Comparison of ENCODE assay signal across 8 cellular contexts in the genomic region with DNA sequence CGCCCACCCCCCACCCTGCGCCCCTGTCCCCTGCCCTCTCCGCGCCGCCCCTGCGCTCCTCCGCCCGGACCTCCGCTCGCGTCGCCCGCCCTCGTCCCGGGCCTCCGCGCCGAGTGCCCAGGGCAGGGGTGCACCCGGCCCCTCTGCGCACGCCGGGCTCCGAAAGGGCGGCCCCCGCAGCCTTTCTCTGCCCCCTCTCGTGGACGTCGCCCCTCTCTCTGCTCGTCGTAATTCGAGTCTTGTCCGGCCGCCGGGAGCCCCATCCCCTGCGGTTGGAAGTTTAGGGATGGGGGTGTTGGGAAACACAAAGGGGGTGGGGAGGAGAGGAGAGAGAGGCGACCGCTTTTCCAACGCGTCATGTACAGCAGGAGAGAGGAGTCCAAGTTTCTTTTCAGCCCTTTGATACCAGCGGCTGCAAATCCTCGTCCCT. TPM values are rescaled to one million over a fixed set of nuclear protein-coding genes. Genes with fewer than 3 reads are reported as not detected.
DNase-seq lines count a peak whose midpoint lies in the region; ATAC-seq, FAIRE-seq and TF ChIP-seq lines count a peak whose summit lies in the region.

No MANE protein-coding gene starts in this region.

- H3K27ac ChIP-seq in muscle layer of colon (ENCODE audit: low read depth, low read length), result peak overlapping the region; percentile 95
- H3K27ac ChIP-seq in urinary bladder (ENCODE audit: low read depth), result peak overlapping the region; percentile 75

- H3K4me1 ChIP-seq in muscle layer of colon (ENCODE audit: insufficient read depth, low read length) (peaks cover 27% of the 10 kb centered on the region), urinary bladder (ENCODE audit: insufficient read depth) (no peaks in the 10 kb centered on the region)

- peaks cover 5% of the 10 kb centered on the region for H3K27me3 Mint-ChIP-seq in T-helper 2 cell treated with Interferon-gamma antibody and Interleukin-4, amounts not matched to agents 5 μg/mL and 100 μg/mL, for 36 hours (ENCODE audit: low read depth)

- H3K4me3 Mint-ChIP-seq in T-helper 2 cell treated with Interferon-gamma antibody and Interleukin-4, amounts not matched to agents 5 μg/mL and 100 μg/mL, for 36 hours, result peak overlapping the region; percentile 89

- peak overlapping the region; percentile 65 for H3K9ac ChIP-seq in muscle layer of colon (ENCODE audit: low read length)

- no peaks in the 10 kb centered on the region for H3K9me3 ChIP-seq in muscle layer of colon (ENCODE audit: low read length)

- no peak for FAIRE-seq in GM18507 (lab: Jason Lieb, UNC)

- ATAC-seq in HG03135 (IDR thresholded peaks at IDR 0.05; ENCODE audit: unreplicated experiment), result peak; percentile 18

- no peaks in the 10 kb centered on the region for H3K27me3 ChIP-seq in muscle layer of colon (ENCODE audit: control insufficient read depth in 1 of 2, insufficient read depth in 2 of 2, low read length in 2 of 2)

- H3K9me3 Mint-ChIP-seq in T-helper 2 cell treated with Interferon-gamma antibody and Interleukin-4, amounts not matched to agents 5 μg/mL and 100 μg/mL, for 36 hours, result peaks cover 7% of the 10 kb centered on the region

- WGBS in urinary bladder, result under 1% methylated on average over 41 of the region's 41 CpGs

- H3K4me3 ChIP-seq in AG10803 (ENCODE audit: low read length), result peak overlapping the region; percentile 87
- peak overlapping the region; percentile 93 for H3K4me3 ChIP-seq in epithelial cell of proximal tubule (ENCODE audit: low read depth, low read length)
- peak overlapping the region; percentile 87 to 97 for H3K4me3 ChIP-seq in muscle layer of colon (ENCODE audit: low read depth in 1 of 2, low read length in 2 of 2)
- H3K4me3 ChIP-seq in urinary bladder (ENCODE audit: low read depth, low read length), result peak overlapping the region; percentile 92

- H3K4me1 Mint-ChIP-seq in T-helper 2 cell treated with Interferon-gamma antibody and Interleukin-4, amounts not matched to agents 5 μg/mL and 100 μg/mL, for 36 hours (ENCODE audit: low read depth), result peaks cover 30% of the 10 kb centered on the region

- H3K27ac Mint-ChIP-seq in T-helper 2 cell treated with Interferon-gamma antibody and Interleukin-4, amounts not matched to agents 5 μg/mL and 100 μg/mL, for 36 hours, result peak overlapping the region; percentile 87

- no peaks in the 10 kb centered on the region for H3K36me3 ChIP-seq in muscle layer of colon (ENCODE audit: insufficient read depth, low read length)
- no peaks in the 10 kb centered on the region for H3K36me3 ChIP-seq in urinary bladder (ENCODE audit: insufficient read depth)

- no peaks in the 10 kb centered on the region for H3K36me3 Mint-ChIP-seq in T-helper 2 cell treated with Interferon-gamma antibody and Interleukin-4, amounts not matched to agents 5 μg/mL and 100 μg/mL, for 36 hours (ENCODE audit: low read depth)

- no peak for TF ChIP-seq CTCF in AG10803 (conservative IDR thresholded peaks at IDR 0.05; ENCODE audit: low read length)
- no peak for TF ChIP-seq CTCF in epithelial cell of proximal tubule (conservative IDR thresholded peaks at IDR 0.05; ENCODE audit: low read depth, low read length)

- peak; percentile 44 for DNase-seq in AG10803 (ENCODE audit: low read depth)
- DNase-seq in GM18507 (ENCODE audit: extremely low spot score, insufficient read length, low read depth), result peak; percentile 14
- DNase-seq in T-helper 2 cell treated with Interferon-gamma antibody and Interleukin-4, amounts not matched to agents 5 μg/mL and 100 μg/mL, for 36 hours (ENCODE audit: low spot score), result no peak
- DNase-seq in epithelial cell of proximal tubule (ENCODE audit: low read depth), result no peak
- no peak for DNase-seq in GOT3 (lab: John Stamatoyannopoulos, UW)

RNA-seq across cellular contexts. Expression of a gene that starts 0.4 kb away (rescaled TPM):
- total RNA-seq in epithelial cell of proximal tubule (52.1 and 71.2 TPM in 2 replicates), urinary bladder (28.7 TPM)
- 55.0 TPM for polyA plus RNA-seq in urinary bladder

Comparison
In these comparisons a context has a peak if more than half of its experiments do, and no peak if none do; other contexts are left out.
1. DNase-seq: peak in AG10803 (single experiment) and GM18507 (single experiment); none in T-helper 2 cell treated with Interferon-gamma antibody and Interleukin-4, amounts not matched to agents 5 μg/mL and 100 μg/mL, for 36 hours (single experiment), epithelial cell of proximal tubule (single experiment) and GOT3 (single experiment).
2. Peak in every context shown above with its lines, with median percentiles within 50 percentile points of each other: H3K4me3 ChIP-seq.